In genomic region chr7:98348726-98349474, GRCh38 we compare ENCODE assay signal across 1 cellular context.
TF ChIP-seq lines count a peak whose summit lies in the region.

No MANE protein-coding gene starts in this region.

TF ChIP-seq in GM23338, 12 proteins besides CTCF, POLR2A, EP300 and RAD21:
- no peak for TF ChIP-seq ZNF462 (CRISPR knock-in tag; IDR thresholded peaks at IDR 0.05)
- TF ChIP-seq ETS1 (IDR thresholded peaks at IDR 0.05): no peak
- TF ChIP-seq STAT1 (IDR thresholded peaks at IDR 0.05; ENCODE audit: unreplicated experiment): no peak
- TF ChIP-seq NANOG (IDR thresholded peaks at IDR 0.05; ENCODE audit: borderline replicate concordance): no peak
- TF ChIP-seq POLR2AphosphoS5 (IDR thresholded peaks at IDR 0.05; ENCODE audit: low read depth): no peak
- no peak for TF ChIP-seq ZNF114 (CRISPR knock-in tag; IDR thresholded peaks at IDR 0.05)
- no peak for TF ChIP-seq EZH2phosphoT487 (IDR thresholded peaks at IDR 0.05; ENCODE audit: unreplicated experiment)
- TF ChIP-seq, protein P1, sequence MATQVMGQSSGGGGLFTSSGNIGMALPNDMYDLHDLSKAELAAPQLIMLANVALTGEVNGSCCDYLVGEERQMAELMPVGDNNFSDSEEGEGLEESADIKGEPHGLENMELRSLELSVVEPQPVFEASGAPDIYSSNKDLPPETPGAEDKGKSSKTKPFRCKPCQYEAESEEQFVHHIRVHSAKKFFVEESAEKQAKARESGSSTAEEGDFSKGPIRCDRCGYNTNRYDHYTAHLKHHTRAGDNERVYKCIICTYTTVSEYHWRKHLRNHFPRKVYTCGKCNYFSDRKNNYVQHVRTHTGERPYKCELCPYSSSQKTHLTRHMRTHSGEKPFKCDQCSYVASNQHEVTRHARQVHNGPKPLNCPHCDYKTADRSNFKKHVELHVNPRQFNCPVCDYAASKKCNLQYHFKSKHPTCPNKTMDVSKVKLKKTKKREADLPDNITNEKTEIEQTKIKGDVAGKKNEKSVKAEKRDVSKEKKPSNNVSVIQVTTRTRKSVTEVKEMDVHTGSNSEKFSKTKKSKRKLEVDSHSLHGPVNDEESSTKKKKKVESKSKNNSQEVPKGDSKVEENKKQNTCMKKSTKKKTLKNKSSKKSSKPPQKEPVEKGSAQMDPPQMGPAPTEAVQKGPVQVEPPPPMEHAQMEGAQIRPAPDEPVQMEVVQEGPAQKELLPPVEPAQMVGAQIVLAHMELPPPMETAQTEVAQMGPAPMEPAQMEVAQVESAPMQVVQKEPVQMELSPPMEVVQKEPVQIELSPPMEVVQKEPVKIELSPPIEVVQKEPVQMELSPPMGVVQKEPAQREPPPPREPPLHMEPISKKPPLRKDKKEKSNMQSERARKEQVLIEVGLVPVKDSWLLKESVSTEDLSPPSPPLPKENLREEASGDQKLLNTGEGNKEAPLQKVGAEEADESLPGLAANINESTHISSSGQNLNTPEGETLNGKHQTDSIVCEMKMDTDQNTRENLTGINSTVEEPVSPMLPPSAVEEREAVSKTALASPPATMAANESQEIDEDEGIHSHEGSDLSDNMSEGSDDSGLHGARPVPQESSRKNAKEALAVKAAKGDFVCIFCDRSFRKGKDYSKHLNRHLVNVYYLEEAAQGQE (IDR thresholded peaks at IDR 0.05; ENCODE audit: unreplicated experiment): no peak
- TF ChIP-seq ZNF331 (CRISPR knock-in tag; IDR thresholded peaks at IDR 0.05; ENCODE audit: low read depth): no peak
- TF ChIP-seq JUNB (IDR thresholded peaks at IDR 0.05; ENCODE audit: unreplicated experiment): no peak
- TF ChIP-seq EZH2 (IDR thresholded peaks at IDR 0.05; ENCODE audit: low read depth, unreplicated experiment): no peak
- TF ChIP-seq CREB1 (CRISPR knock-in tag; IDR thresholded peaks at IDR 0.05; ENCODE audit: low read depth): no peak
TF ChIP-seq in GM23338: peak in this region for 0.
